Comparison of ENCODE assay signal across 1 cellular context in the genomic region with DNA sequence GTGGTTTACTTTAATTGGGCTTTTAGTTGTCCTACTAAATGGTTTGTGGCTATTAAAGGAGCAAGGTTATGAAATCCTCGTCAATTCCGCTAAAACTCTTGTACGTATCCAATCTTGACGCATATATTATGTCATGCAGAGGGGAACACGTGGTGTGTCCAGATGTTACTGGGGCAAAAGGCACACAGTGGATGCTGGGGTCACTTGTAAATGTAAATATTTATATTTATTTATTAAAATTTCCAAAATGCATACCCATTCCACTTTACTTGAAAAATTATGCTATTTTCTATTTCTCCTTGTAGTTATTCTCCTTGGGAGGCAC.
TF ChIP-seq lines count a peak whose summit lies in the region.

No MANE protein-coding gene starts in this region.

TF ChIP-seq in K562, 482 proteins besides CTCF, POLR2A, EP300 and RAD21:
- TF ChIP-seq, protein P1, sequence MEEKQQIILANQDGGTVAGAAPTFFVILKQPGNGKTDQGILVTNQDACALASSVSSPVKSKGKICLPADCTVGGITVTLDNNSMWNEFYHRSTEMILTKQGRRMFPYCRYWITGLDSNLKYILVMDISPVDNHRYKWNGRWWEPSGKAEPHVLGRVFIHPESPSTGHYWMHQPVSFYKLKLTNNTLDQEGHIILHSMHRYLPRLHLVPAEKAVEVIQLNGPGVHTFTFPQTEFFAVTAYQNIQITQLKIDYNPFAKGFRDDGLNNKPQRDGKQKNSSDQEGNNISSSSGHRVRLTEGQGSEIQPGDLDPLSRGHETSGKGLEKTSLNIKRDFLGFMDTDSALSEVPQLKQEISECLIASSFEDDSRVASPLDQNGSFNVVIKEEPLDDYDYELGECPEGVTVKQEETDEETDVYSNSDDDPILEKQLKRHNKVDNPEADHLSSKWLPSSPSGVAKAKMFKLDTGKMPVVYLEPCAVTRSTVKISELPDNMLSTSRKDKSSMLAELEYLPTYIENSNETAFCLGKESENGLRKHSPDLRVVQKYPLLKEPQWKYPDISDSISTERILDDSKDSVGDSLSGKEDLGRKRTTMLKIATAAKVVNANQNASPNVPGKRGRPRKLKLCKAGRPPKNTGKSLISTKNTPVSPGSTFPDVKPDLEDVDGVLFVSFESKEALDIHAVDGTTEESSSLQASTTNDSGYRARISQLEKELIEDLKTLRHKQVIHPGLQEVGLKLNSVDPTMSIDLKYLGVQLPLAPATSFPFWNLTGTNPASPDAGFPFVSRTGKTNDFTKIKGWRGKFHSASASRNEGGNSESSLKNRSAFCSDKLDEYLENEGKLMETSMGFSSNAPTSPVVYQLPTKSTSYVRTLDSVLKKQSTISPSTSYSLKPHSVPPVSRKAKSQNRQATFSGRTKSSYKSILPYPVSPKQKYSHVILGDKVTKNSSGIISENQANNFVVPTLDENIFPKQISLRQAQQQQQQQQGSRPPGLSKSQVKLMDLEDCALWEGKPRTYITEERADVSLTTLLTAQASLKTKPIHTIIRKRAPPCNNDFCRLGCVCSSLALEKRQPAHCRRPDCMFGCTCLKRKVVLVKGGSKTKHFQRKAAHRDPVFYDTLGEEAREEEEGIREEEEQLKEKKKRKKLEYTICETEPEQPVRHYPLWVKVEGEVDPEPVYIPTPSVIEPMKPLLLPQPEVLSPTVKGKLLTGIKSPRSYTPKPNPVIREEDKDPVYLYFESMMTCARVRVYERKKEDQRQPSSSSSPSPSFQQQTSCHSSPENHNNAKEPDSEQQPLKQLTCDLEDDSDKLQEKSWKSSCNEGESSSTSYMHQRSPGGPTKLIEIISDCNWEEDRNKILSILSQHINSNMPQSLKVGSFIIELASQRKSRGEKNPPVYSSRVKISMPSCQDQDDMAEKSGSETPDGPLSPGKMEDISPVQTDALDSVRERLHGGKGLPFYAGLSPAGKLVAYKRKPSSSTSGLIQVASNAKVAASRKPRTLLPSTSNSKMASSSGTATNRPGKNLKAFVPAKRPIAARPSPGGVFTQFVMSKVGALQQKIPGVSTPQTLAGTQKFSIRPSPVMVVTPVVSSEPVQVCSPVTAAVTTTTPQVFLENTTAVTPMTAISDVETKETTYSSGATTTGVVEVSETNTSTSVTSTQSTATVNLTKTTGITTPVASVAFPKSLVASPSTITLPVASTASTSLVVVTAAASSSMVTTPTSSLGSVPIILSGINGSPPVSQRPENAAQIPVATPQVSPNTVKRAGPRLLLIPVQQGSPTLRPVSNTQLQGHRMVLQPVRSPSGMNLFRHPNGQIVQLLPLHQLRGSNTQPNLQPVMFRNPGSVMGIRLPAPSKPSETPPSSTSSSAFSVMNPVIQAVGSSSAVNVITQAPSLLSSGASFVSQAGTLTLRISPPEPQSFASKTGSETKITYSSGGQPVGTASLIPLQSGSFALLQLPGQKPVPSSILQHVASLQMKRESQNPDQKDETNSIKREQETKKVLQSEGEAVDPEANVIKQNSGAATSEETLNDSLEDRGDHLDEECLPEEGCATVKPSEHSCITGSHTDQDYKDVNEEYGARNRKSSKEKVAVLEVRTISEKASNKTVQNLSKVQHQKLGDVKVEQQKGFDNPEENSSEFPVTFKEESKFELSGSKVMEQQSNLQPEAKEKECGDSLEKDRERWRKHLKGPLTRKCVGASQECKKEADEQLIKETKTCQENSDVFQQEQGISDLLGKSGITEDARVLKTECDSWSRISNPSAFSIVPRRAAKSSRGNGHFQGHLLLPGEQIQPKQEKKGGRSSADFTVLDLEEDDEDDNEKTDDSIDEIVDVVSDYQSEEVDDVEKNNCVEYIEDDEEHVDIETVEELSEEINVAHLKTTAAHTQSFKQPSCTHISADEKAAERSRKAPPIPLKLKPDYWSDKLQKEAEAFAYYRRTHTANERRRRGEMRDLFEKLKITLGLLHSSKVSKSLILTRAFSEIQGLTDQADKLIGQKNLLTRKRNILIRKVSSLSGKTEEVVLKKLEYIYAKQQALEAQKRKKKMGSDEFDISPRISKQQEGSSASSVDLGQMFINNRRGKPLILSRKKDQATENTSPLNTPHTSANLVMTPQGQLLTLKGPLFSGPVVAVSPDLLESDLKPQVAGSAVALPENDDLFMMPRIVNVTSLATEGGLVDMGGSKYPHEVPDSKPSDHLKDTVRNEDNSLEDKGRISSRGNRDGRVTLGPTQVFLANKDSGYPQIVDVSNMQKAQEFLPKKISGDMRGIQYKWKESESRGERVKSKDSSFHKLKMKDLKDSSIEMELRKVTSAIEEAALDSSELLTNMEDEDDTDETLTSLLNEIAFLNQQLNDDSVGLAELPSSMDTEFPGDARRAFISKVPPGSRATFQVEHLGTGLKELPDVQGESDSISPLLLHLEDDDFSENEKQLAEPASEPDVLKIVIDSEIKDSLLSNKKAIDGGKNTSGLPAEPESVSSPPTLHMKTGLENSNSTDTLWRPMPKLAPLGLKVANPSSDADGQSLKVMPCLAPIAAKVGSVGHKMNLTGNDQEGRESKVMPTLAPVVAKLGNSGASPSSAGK (IDR thresholded peaks at IDR 0.05) = peak; percentile 32; the same call in 1 of the 2 replicates
- TF ChIP-seq, protein P2, sequence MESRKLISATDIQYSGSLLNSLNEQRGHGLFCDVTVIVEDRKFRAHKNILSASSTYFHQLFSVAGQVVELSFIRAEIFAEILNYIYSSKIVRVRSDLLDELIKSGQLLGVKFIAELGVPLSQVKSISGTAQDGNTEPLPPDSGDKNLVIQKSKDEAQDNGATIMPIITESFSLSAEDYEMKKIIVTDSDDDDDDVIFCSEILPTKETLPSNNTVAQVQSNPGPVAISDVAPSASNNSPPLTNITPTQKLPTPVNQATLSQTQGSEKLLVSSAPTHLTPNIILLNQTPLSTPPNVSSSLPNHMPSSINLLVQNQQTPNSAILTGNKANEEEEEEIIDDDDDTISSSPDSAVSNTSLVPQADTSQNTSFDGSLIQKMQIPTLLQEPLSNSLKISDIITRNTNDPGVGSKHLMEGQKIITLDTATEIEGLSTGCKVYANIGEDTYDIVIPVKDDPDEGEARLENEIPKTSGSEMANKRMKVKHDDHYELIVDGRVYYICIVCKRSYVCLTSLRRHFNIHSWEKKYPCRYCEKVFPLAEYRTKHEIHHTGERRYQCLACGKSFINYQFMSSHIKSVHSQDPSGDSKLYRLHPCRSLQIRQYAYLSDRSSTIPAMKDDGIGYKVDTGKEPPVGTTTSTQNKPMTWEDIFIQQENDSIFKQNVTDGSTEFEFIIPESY (CRISPR knock-in tag; IDR thresholded peaks at IDR 0.05) = peak; percentile 37; the same call in 1 of the 2 replicates
- no peak for TF ChIP-seq CCNT2 (IDR thresholded peaks at IDR 0.05; ENCODE audit: borderline replicate concordance, extremely low read depth, insufficient read length, low read depth, low read length)
